15 cellular contexts compared by ENCODE assay signal in the genomic region with DNA sequence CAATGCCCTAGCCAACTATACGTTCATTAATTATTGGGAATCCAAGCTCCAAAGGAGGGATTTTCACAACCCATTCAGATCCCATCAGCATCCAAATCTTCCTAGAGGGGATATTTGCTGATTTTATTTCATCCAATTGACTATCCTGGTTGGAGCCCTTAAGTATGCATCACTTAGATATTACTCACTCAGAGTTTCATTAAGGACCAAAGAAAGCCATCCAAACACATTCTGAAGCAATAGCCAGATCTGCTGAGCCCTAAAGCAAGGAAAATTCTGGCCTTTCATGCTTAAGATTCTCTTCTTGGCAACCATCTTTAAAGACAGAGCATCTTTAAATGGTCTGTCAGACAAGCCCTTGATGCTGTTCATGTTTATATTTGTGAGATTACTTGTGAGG. TPM values are rescaled to one million over a fixed set of nuclear protein-coding genes. Genes with fewer than 3 reads are reported as not detected.
"Had no signal": no experiment of that assay in that cellular context is flagged by ENCODE, and none has a peak within 500 bp of the region (broad histone marks: within the 10 kb centered on the region; RNA-seq: fewer than 3 reads in every experiment).

No MANE protein-coding gene starts in this region.

- H3K4me3 Mint-ChIP-seq: activated naive CD8-positive, alpha-beta T cell treated with anti-CD3 and anti-CD28 coated beads, Interleukin-2, amount 10 ng/mL, durations not matched to agents 7 days and 5 days; activated T-helper 1 cell treated with anti-CD3 and anti-CD28 coated beads, Interleukin-12 subunit alpha, Interleukin-12 subunit beta, Interleukin-2, Interleukin-4 antibody, amounts not matched to agents 30 ng/mL and 10 ng/mL and 1 ng/mL, durations not matched to agents 14 hours and 24 hours and 36 hours; stimulated activated naive CD8-positive, alpha-beta T cell treated with anti-CD3 and anti-CD28 coated beads, Interleukin-15, Interleukin-2, amounts not matched to agents 100 ng/mL and 50 ng/mL, for 24 hours had no signal

- H3K36me3 ChIP-seq: ascending aorta, cardiac muscle cell, prostate gland, spleen had no signal

- H3K27me3 ChIP-seq: ascending aorta, cardiac muscle cell, foreskin keratinocyte, spleen, testis had no signal

- H3K4me3 ChIP-seq: ascending aorta, cardiac muscle cell, prostate gland, spleen, testis had no signal

- H3K27me3 Mint-ChIP-seq: activated naive CD8-positive, alpha-beta T cell treated with anti-CD3 and anti-CD28 coated beads, Interleukin-2, amount 10 ng/mL, durations not matched to agents 7 days and 5 days; stimulated activated naive CD8-positive, alpha-beta T cell treated with anti-CD3 and anti-CD28 coated beads, Interleukin-15, Interleukin-2, amounts not matched to agents 100 ng/mL and 50 ng/mL, for 24 hours had no signal

- H3K9me3 ChIP-seq: ascending aorta, prostate gland, testis had no signal

- H3K4me1 ChIP-seq: ascending aorta, foreskin keratinocyte, prostate gland had no signal

- H3K27ac Mint-ChIP-seq: activated naive CD8-positive, alpha-beta T cell treated with anti-CD3 and anti-CD28 coated beads, Interleukin-2, amount 10 ng/mL, durations not matched to agents 7 days and 5 days; activated T-helper 1 cell treated with anti-CD3 and anti-CD28 coated beads, Interleukin-12 subunit alpha, Interleukin-12 subunit beta, Interleukin-2, Interleukin-4 antibody, amounts not matched to agents 30 ng/mL and 10 ng/mL and 1 ng/mL, durations not matched to agents 14 hours and 24 hours and 36 hours; stimulated activated naive CD8-positive, alpha-beta T cell treated with anti-CD3 and anti-CD28 coated beads, Interleukin-15, Interleukin-2, amounts not matched to agents 100 ng/mL and 50 ng/mL, for 24 hours had no signal

- DNase-seq: activated CD4-positive, CD25-positive, alpha-beta regulatory T cell treated with anti-CD3 and anti-CD28 coated beads, Interleukin-2, amount 50 U/mL, for 72 hours; activated naive CD4-positive, alpha-beta T cell; activated naive CD8-positive, alpha-beta T cell treated with anti-CD3 and anti-CD28 coated beads, Interleukin-2, amount 10 ng/mL, durations not matched to agents 7 days and 5 days; erythroblast; kidney glomerular epithelial cell; left ventricle myocardium superior; right cardiac atrium; spleen; testis had no signal

- H3K27ac ChIP-seq: ascending aorta, cardiac muscle cell, foreskin keratinocyte, prostate gland, spleen, testis had no signal

RNA-seq across cellular contexts. Expression of a gene that starts 40.9 kb away (rescaled TPM):
- total RNA-seq: ascending aorta had no signal
